In the genomic region with DNA sequence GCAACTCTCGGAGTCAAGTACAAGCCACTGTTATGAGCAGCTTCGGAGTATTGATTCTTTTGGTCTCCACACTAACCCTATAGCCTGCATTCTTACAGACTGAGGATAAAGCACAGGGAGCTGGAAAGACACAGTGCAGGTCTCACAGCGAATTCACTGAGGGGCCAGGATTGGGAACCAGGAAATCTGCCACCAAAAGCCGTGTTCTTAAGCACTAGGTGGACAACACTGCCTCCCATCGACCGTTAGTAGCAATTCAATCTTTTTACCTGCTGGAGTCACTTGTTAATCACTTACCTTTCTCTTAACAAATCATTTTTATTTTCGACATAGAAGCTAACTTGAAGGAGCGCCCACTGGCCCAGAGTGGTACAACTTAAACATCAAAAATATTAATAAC, we compare ENCODE assay signal across 9 cellular contexts. TPM values are rescaled to one million over a fixed set of nuclear protein-coding genes. Genes with fewer than 3 reads are reported as not detected.
DNase-seq lines count a peak whose midpoint lies in the region; ATAC-seq, FAIRE-seq and TF ChIP-seq lines count a peak whose summit lies in the region.
"Had no signal": no experiment of that assay in that cellular context is flagged by ENCODE, and none has a peak within 500 bp of the region (broad histone marks: within the 10 kb centered on the region; RNA-seq: fewer than 3 reads in every experiment).

No MANE protein-coding gene starts in this region.

- no peak overlapping the region for H3K27ac Mint-ChIP-seq in activated CD4-positive, alpha-beta T cell treated with anti-CD3 and anti-CD28 coated beads, Interleukin-2, amount 10 ng/mL, durations not matched to agents 7 days and 5 days

- H3K4me1 ChIP-seq in Loucy (ENCODE audit: insufficient read depth, low read length, poor library complexity, severe bottlenecking) (no peaks in the 10 kb centered on the region), adrenal gland (replicated peaks in 1 of 2) (no peaks in the 10 kb centered on the region), gastroesophageal sphincter (no peaks in the 10 kb centered on the region)

- no peaks in the 10 kb centered on the region for H3K9me2 ChIP-seq in Loucy (replicated peaks; ENCODE audit: low read depth, low read length)

- H3K9me3 Mint-ChIP-seq in activated CD4-positive, alpha-beta T cell treated with anti-CD3 and anti-CD28 coated beads, Interleukin-2, amount 10 ng/mL, durations not matched to agents 7 days and 5 days: no peaks in the 10 kb centered on the region

- peak; percentile 67 for TF ChIP-seq CTCF in Loucy (conservative IDR thresholded peaks at IDR 0.05; ENCODE audit: low read length)
- TF ChIP-seq CTCF in adrenal gland (IDR thresholded peaks at IDR 0.05): peak; percentile 40 to 83 (median 67)
- TF ChIP-seq CTCF in gastroesophageal sphincter (IDR thresholded peaks at IDR 0.05): peak in 2 of 4 experiments; percentile 10 to 26

- H3K36me3 ChIP-seq in Loucy (ENCODE audit: insufficient read depth, low read length) (no peaks in the 10 kb centered on the region), adrenal gland (replicated peaks in 1 of 2) (no peaks in the 10 kb centered on the region), gastroesophageal sphincter (no peaks in the 10 kb centered on the region)

- H3F3A ChIP-seq in Loucy (ENCODE audit: low read depth): no peaks in the 10 kb centered on the region

- peak; percentile 38 for DNase-seq in activated CD4-positive, alpha-beta T cell treated with anti-CD3 and anti-CD28 coated beads, Interleukin-2, amount 10 ng/mL, durations not matched to agents 7 days and 5 days
- DNase-seq in activated CD4-positive, alpha-beta T cell treated with anti-CD3 and anti-CD28 coated beads, Interleukin-2, amount 50 U/mL, for 1 hour: no peak
- DNase-seq in adrenal gland: peak in 6 of 7 donors; percentile 31 to 61 (median 41)
- DNase-seq in kidney tubule cell (ENCODE audit: low spot score): peak; percentile 54
- no peak for DNase-seq in HTR-8/SVneo (ENCODE audit: insufficient read length, low spot score)
- DNase-seq in OCI-M2 (lab: John Stamatoyannopoulos, UW; ENCODE audit: unreplicated experiment): no peak

- ATAC-seq in gastroesophageal sphincter: no peak

- TF ChIP-seq POLR2A in adrenal gland (IDR thresholded peaks at IDR 0.05) (no peak), gastroesophageal sphincter (IDR thresholded peaks at IDR 0.05) (no peak)

- intact Hi-C loops in adrenal gland (cut with DNase I): loop anchor here in 1 of 2 donors (2.0 kb wide), 1 partner anchor 43 kb away; no protein-coding TSS in a partner anchor

- H3K27me3 Mint-ChIP-seq in activated CD4-positive, alpha-beta T cell treated with anti-CD3 and anti-CD28 coated beads, Interleukin-2, amount 10 ng/mL, durations not matched to agents 7 days and 5 days: no peaks in the 10 kb centered on the region

- 22 to 27% (median 24%) methylated on average over 8 of the region's 8 CpGs for WGBS in adrenal gland, 4 donors
- WGBS in gastroesophageal sphincter (ENCODE audit: low coverage in 1 of 2), 2 donors: 28 to 31% methylated on average over 5 to 8 of the region's 8 CpGs

- CTCF ChIA-PET in activated CD4-positive, alpha-beta T cell treated with anti-CD3 and anti-CD28 coated beads, Interleukin-2, amount 10 ng/mL, durations not matched to agents 7 days and 5 days (lab: Charles Lee): interaction anchor here (0.9 to 1.2 kb wide), 2 partner anchors 9 to 10 kb away, joined by 3 read pairs; no protein-coding TSS in a partner anchor

- no peaks in the 10 kb centered on the region for H3K79me2 ChIP-seq in Loucy (ENCODE audit: insufficient read depth, low read length)

- no peak overlapping the region for H3K9ac ChIP-seq in Loucy (ENCODE audit: low read depth, low read length, poor library complexity, severe bottlenecking)

- H4K20me1 ChIP-seq in Loucy (ENCODE audit: insufficient read depth, low read length, poor library complexity, severe bottlenecking): no peaks in the 10 kb centered on the region

- peaks cover 10% of the 10 kb centered on the region for H3K4me1 Mint-ChIP-seq in activated CD4-positive, alpha-beta T cell treated with anti-CD3 and anti-CD28 coated beads, Interleukin-2, amount 10 ng/mL, durations not matched to agents 7 days and 5 days

- H3K9me3 ChIP-seq in Loucy (ENCODE audit: insufficient read depth, low read depth, low read length): no peaks in the 10 kb centered on the region
- H3K9me3 ChIP-seq in adrenal gland (replicated peaks in 1 of 3): no peaks in the 10 kb centered on the region
- no peaks in the 10 kb centered on the region for H3K9me3 ChIP-seq in gastroesophageal sphincter

- H3K4me3 ChIP-seq in Loucy (ENCODE audit: low read length, poor library complexity, severe bottlenecking) (no peak overlapping the region), adrenal gland (no peak overlapping the region), gastroesophageal sphincter (no peak overlapping the region)

- no peak for TF ChIP-seq EP300 in gastroesophageal sphincter (IDR thresholded peaks at IDR 0.05)

- no peak overlapping the region for H3K4me2 ChIP-seq in Loucy (ENCODE audit: low read depth, low read length, poor library complexity, severe bottlenecking)

- H3K36me3 Mint-ChIP-seq in activated CD4-positive, alpha-beta T cell treated with anti-CD3 and anti-CD28 coated beads, Interleukin-2, amount 10 ng/mL, durations not matched to agents 7 days and 5 days (ENCODE audit: low read depth): no peaks in the 10 kb centered on the region

- H3K4me3 Mint-ChIP-seq in activated CD4-positive, alpha-beta T cell treated with anti-CD3 and anti-CD28 coated beads, Interleukin-2, amount 10 ng/mL, durations not matched to agents 7 days and 5 days: no peak overlapping the region

- no peak overlapping the region for H3K27ac ChIP-seq in adrenal gland
- H3K27ac ChIP-seq in gastroesophageal sphincter: no peak overlapping the region

- POLR2A ChIA-PET in activated CD4-positive, alpha-beta T cell treated with anti-CD3 and anti-CD28 coated beads, Interleukin-2, amount 10 ng/mL, durations not matched to agents 7 days and 5 days (lab: Charles Lee): no interaction called here

- H3K27me3 ChIP-seq in Loucy (ENCODE audit: insufficient read depth, low read length, poor library complexity, severe bottlenecking) (no peaks in the 10 kb centered on the region), adrenal gland (no peaks in the 10 kb centered on the region), gastroesophageal sphincter (peaks cover 39% of the 10 kb centered on the region)

- H2AFZ ChIP-seq in Loucy (ENCODE audit: low read length): peak overlapping the region; percentile 68; the same call in 1 of the 2 replicates

- FAIRE-seq in HTR-8/SVneo (lab: Jason Lieb, UNC): no peak

RNA-seq across cellular contexts. Expression of a gene that starts 6.3 kb away (rescaled TPM):
- not detected for total RNA-seq in activated CD4-positive, alpha-beta T cell treated with anti-CD3 and anti-CD28 coated beads, Interleukin-2, amount 10 ng/mL, durations not matched to agents 7 days and 5 days
- under 1 TPM in 2 of 8 donors, not detected in 6; 0.61 to 0.81 TPM for total RNA-seq in adrenal gland
- polyA plus RNA-seq in adrenal gland: not detected
- total RNA-seq in gastroesophageal sphincter: not detected
- total RNA-seq: activated CD8-positive, alpha-beta memory T cell treated with anti-CD3 and anti-CD28 coated beads for 36 hours had no signal

RNA-seq across cellular contexts. Expression of a gene that starts 20.3 kb away (rescaled TPM):
- 10 to 100 TPM; 52.2 to 57.9 TPM for total RNA-seq in activated CD4-positive, alpha-beta T cell treated with anti-CD3 and anti-CD28 coated beads, Interleukin-2, amount 10 ng/mL, durations not matched to agents 7 days and 5 days
- 10 to 100 TPM in 5 of 8 donors, 1 to 10 TPM in 3; 6.2 to 22.4 (median 10.8) TPM for total RNA-seq in adrenal gland
- polyA plus RNA-seq in adrenal gland: 10 to 100 TPM in 2 of 3 donors, 1 to 10 TPM in 1; 5.2 to 38.2 (median 20.7) TPM
- 1 to 10 TPM; 3.9 to 8.7 (median 6.2) TPM for total RNA-seq in gastroesophageal sphincter

RNA-seq across cellular contexts. Expression of a gene that starts 28.8 kb away (rescaled TPM):
- total RNA-seq in activated CD4-positive, alpha-beta T cell treated with anti-CD3 and anti-CD28 coated beads, Interleukin-2, amount 10 ng/mL, durations not matched to agents 7 days and 5 days: not detected
- total RNA-seq in adrenal gland: 10 to 100 TPM in 3 of 8 donors, 1 to 10 TPM in 5; 2.2 to 60.4 (median 7.6) TPM
- polyA plus RNA-seq in adrenal gland: 10 to 100 TPM in 1 of 3 donors, 1 to 10 TPM in 2; 6.5 to 63.5 (median 7.6) TPM
- total RNA-seq in gastroesophageal sphincter: not detected
- total RNA-seq: activated CD8-positive, alpha-beta memory T cell treated with anti-CD3 and anti-CD28 coated beads for 36 hours had no signal

RNA-seq across cellular contexts. Expression of a gene that starts 36.6 kb away (rescaled TPM):
- 100 to 1,000 TPM; 100 to 112 TPM for total RNA-seq in activated CD4-positive, alpha-beta T cell treated with anti-CD3 and anti-CD28 coated beads, Interleukin-2, amount 10 ng/mL, durations not matched to agents 7 days and 5 days
- 10 to 100 TPM; 60.6 to 92.9 (median 77.9) TPM for total RNA-seq in adrenal gland
- 100 to 1,000 TPM in 1 of 3 donors, 10 to 100 TPM in 2; 23.9 to 107 (median 80.7) TPM for polyA plus RNA-seq in adrenal gland
- 10 to 100 TPM; 66.1 to 98.0 (median 72.8) TPM for total RNA-seq in gastroesophageal sphincter

RNA-seq across cellular contexts. Expression of a gene that starts 46.8 kb away (rescaled TPM):
- total RNA-seq in activated CD4-positive, alpha-beta T cell treated with anti-CD3 and anti-CD28 coated beads, Interleukin-2, amount 10 ng/mL, durations not matched to agents 7 days and 5 days: 10 to 100 TPM; 42.5 to 43.8 TPM
- total RNA-seq in adrenal gland (100 to 1,000 TPM; 139 to 261 (median 172) TPM), gastroesophageal sphincter (10 to 100 TPM; 60.0 to 82.6 (median 64.1) TPM)
- polyA plus RNA-seq in adrenal gland: 100 to 1,000 TPM in 2 of 3 donors, 10 to 100 TPM in 1; 86.5 to 215 (median 188) TPM

Comparison
In these comparisons a context has a peak if more than half of its experiments do, and no peak if none do; other contexts are left out.
1. DNase-seq: peak in activated CD4-positive, alpha-beta T cell treated with anti-CD3 and anti-CD28 coated beads, Interleukin-2, amount 10 ng/mL, durations not matched to agents 7 days and 5 days (single experiment), adrenal gland (6 of 7) and kidney tubule cell (single experiment); none in activated CD4-positive, alpha-beta T cell treated with anti-CD3 and anti-CD28 coated beads, Interleukin-2, amount 50 U/mL, for 1 hour (single experiment), HTR-8/SVneo (single experiment) and OCI-M2 (single experiment).